Comparison of ENCODE assay signal across 9 cellular contexts in the genomic region with DNA sequence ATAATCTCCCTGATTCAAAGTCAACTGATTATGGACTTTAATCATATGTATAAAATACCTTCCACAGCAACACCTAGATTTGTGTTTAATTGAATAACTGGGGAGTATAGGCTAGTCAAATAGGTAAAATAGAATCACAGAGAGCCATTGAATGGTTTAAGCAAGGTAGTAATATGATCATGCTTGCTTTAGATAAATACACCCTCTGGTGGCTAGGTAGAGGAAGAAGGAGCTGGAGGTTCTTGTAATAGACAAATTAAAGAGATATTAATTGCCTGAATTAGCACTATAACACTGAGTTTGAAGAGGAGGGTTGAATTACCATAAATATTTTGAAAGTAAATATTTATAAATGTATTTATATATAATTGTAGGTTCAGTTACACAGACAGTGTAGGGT. TPM values are rescaled to one million over a fixed set of nuclear protein-coding genes. Genes with fewer than 3 reads are reported as not detected.
DNase-seq lines count a peak whose midpoint lies in the region; ATAC-seq and TF ChIP-seq lines count a peak whose summit lies in the region.
"Had no signal": no experiment of that assay in that cellular context is flagged by ENCODE, and none has a peak within 500 bp of the region (broad histone marks: within the 10 kb centered on the region; RNA-seq: fewer than 3 reads in every experiment).

No MANE protein-coding gene starts in this region.

- intact Hi-C loops in psoas muscle (cut with DNase I), result no loop called here

- DNase-seq in HT1080 (ENCODE audit: low read depth), result peak; percentile 23
- peak; percentile 56 for DNase-seq in NCI-H82 (lab: John Stamatoyannopoulos, UW)
- DNase-seq in psoas muscle, result no peak
- no peak for DNase-seq in activated CD4-positive, alpha-beta T cell treated with anti-CD3 and anti-CD28 coated beads, Interleukin-2, amount 50 U/mL, for 4 hours

- ATAC-seq in esophagus mucosa, result peak; percentile 46
- no peak for ATAC-seq in psoas muscle
- no peak for ATAC-seq in GM19463 (IDR thresholded peaks at IDR 0.05; ENCODE audit: unreplicated experiment)
- ATAC-seq in HG03139 (IDR thresholded peaks at IDR 0.05; ENCODE audit: unreplicated experiment), result no peak

- H3K36me3 ChIP-seq in psoas muscle (ENCODE audit: insufficient read depth in 1 of 2, low read depth in 1 of 2), result no peaks in the 10 kb centered on the region
- H3K36me3 ChIP-seq: neutrophil had no signal

- peak; percentile 33 for TF ChIP-seq CTCF in psoas muscle (IDR thresholded peaks at IDR 0.05)

- H3K27me3 ChIP-seq in psoas muscle (ENCODE audit: insufficient read depth in 3 of 3, low read length in 2 of 3), result no peaks in the 10 kb centered on the region
- H3K27me3 ChIP-seq: neutrophil had no signal

- no peak overlapping the region for H3K27ac ChIP-seq in psoas muscle
- H3K27ac ChIP-seq: neutrophil had no signal

- no peaks in the 10 kb centered on the region for H3K4me1 ChIP-seq in psoas muscle

- H3K9me3 ChIP-seq in psoas muscle, result no peaks in the 10 kb centered on the region
- H3K9me3 ChIP-seq: neutrophil had no signal

- no peak overlapping the region for H3K4me3 ChIP-seq in psoas muscle

RNA-seq across cellular contexts. Expression of gene DIRAS3, which starts 40.3 kb away (rescaled TPM):
- total RNA-seq in HT1080 (2014; rRNA removed; shearing (Covaris generic)), result 0.14 TPM in 1 of 2 replicates, not detected in the other
- polyA plus RNA-seq in HT1080 (2015; cell fraction: cytosol; rRNA removed), result 0.06 TPM in 1 of 2 replicates, not detected in the other
- polyA plus RNA-seq in HT1080 (2015; cell fraction: nucleus; rRNA removed), result 0.16 and 0.53 TPM in 2 replicates
- total RNA-seq in esophagus mucosa, result 2.2 TPM
- 1 to 10 TPM in 1 of 4 donors, under 1 TPM in 3; 0.39 to 1.2 (median 0.55) TPM for total RNA-seq in psoas muscle
- polyA plus RNA-seq in psoas muscle, result under 1 TPM; 0.18 to 0.39 (median 0.33) TPM
- total RNA-seq: T-helper 2 cell treated with Interferon-gamma antibody and Interleukin-4, amounts not matched to agents 100 ng/mL and 5 ng/mL, for 36 hours had no signal

Comparison
In these comparisons a context has a peak if more than half of its experiments do, and no peak if none do; other contexts are left out.
1. DNase-seq: peak in HT1080 (single experiment) and NCI-H82 (single experiment); none in psoas muscle (0 of 2) and activated CD4-positive, alpha-beta T cell treated with anti-CD3 and anti-CD28 coated beads, Interleukin-2, amount 50 U/mL, for 4 hours (0 of 2).